23 cellular contexts compared by ENCODE assay signal in genomic region chr3:190012784-190013183, GRCh38.
DNase-seq lines count a peak whose midpoint lies in the region; ATAC-seq and TF ChIP-seq lines count a peak whose summit lies in the region.
"Had no signal": no experiment of that assay in that cellular context is flagged by ENCODE, and none has a peak within 500 bp of the region (broad histone marks: within the 10 kb centered on the region; RNA-seq: fewer than 3 reads in every experiment).

No MANE protein-coding gene starts in this region.

- H3K9me3 Mint-ChIP-seq in HFFc6, result no peaks in the 10 kb centered on the region
- H3K9me3 Mint-ChIP-seq: activated naive CD4-positive, alpha-beta T cell treated with anti-CD3 and anti-CD28 coated beads, Interleukin-2, amount 10 ng/mL, durations not matched to agents 7 days and 5 days; memory B cell had no signal

- H3K9ac ChIP-seq in SK-N-MC (ENCODE audit: insufficient read length), result no peak overlapping the region

- H3K4me1 Mint-ChIP-seq in HFFc6 (ENCODE audit: low read depth), result peaks cover 64% of the 10 kb centered on the region
- H3K4me1 Mint-ChIP-seq: activated naive CD4-positive, alpha-beta T cell treated with anti-CD3 and anti-CD28 coated beads, Interleukin-2, amount 10 ng/mL, durations not matched to agents 7 days and 5 days; memory B cell had no signal

- peak; percentile 35 for TF ChIP-seq CTCF in HFFc6 (IDR thresholded peaks at IDR 0.05)
- TF ChIP-seq CTCF in foreskin keratinocyte (conservative IDR thresholded peaks at IDR 0.05), result no peak

- H3K4me3 ChIP-seq in SK-N-MC, result peak overlapping the region; percentile 48; the same call in 1 of the 2 replicates
- H3K4me3 ChIP-seq: gastrocnemius medialis, skin epidermis, upper lobe of left lung had no signal

- H3K27me3 ChIP-seq in foreskin keratinocyte, result no peaks in the 10 kb centered on the region
- H3K27me3 ChIP-seq: brain microvascular endothelial cell, gastrocnemius medialis, upper lobe of left lung had no signal

- peak overlapping the region; percentile 62; the same call in 1 of the 2 replicates for H3K4me3 Mint-ChIP-seq in HFFc6
- H3K4me3 Mint-ChIP-seq: activated naive CD4-positive, alpha-beta T cell treated with anti-CD3 and anti-CD28 coated beads, Interleukin-2, amount 10 ng/mL, durations not matched to agents 7 days and 5 days; memory B cell had no signal

- H3K27me3 Mint-ChIP-seq in HFFc6 (ENCODE audit: insufficient read depth), result no peaks in the 10 kb centered on the region
- H3K27me3 Mint-ChIP-seq: memory B cell had no signal

- H3K36me3 ChIP-seq in SK-N-MC (ENCODE audit: insufficient read depth, low read length), result no peaks in the 10 kb centered on the region
- H3K36me3 ChIP-seq: brain microvascular endothelial cell, gastrocnemius medialis, upper lobe of left lung had no signal

- DNase-seq in HFFc6 (no peak), SK-N-MC (ENCODE audit: low read depth, low spot score) (no peak), foreskin keratinocyte (peak; percentile 51 to 73), renal cortical epithelial cell (ENCODE audit: low read depth) (peak; percentile 52), HPDE6-E6E7 (ENCODE audit: extremely low spot score) (no peak)
- DNase-seq: activated CD8-positive, alpha-beta memory T cell treated with anti-CD3 and anti-CD28 coated beads, Interleukin-2, amount 50 U/mL, for 4 hours; activated naive CD4-positive, alpha-beta T cell treated with anti-CD3 and anti-CD28 coated beads, Interleukin-2, amount 10 ng/mL, durations not matched to agents 7 days and 5 days; DND-41; effector memory CD4-positive, alpha-beta T cell; gastrocnemius medialis; NCI-H187; NCI-H526 treated with DMSO at 0.1 percent for 48 hours; nucleus accumbens; RPMI8226; stimulated activated naive CD4-positive, alpha-beta T cell; T-helper 2 cell; upper lobe of left lung had no signal

- no peaks in the 10 kb centered on the region for H3K9me3 ChIP-seq in SK-N-MC (ENCODE audit: low read depth, low read length)
- H3K9me3 ChIP-seq: gastrocnemius medialis, upper lobe of left lung had no signal

- peak overlapping the region; percentile 57 for H3K27ac Mint-ChIP-seq in HFFc6
- H3K27ac Mint-ChIP-seq: activated naive CD4-positive, alpha-beta T cell treated with anti-CD3 and anti-CD28 coated beads, Interleukin-2, amount 10 ng/mL, durations not matched to agents 7 days and 5 days; memory B cell had no signal

- H3K36me3 Mint-ChIP-seq in HFFc6 (ENCODE audit: low read depth), result peaks cover 5% of the 10 kb centered on the region; the same call in 1 of the 2 replicates
- H3K36me3 Mint-ChIP-seq: activated naive CD4-positive, alpha-beta T cell treated with anti-CD3 and anti-CD28 coated beads, Interleukin-2, amount 10 ng/mL, durations not matched to agents 7 days and 5 days; memory B cell had no signal

- H3K4me1 ChIP-seq in foreskin keratinocyte, result peaks cover 47% of the 10 kb centered on the region
- H3K4me1 ChIP-seq: gastrocnemius medialis had no signal

- ATAC-seq in foreskin keratinocyte (peak; percentile 72), HG02610 (IDR thresholded peaks at IDR 0.05; ENCODE audit: unreplicated experiment) (no peak), GM18873 (IDR thresholded peaks at IDR 0.05; ENCODE audit: low FRiP score, unreplicated experiment) (no peak), HG02981 (IDR thresholded peaks at IDR 0.05; ENCODE audit: unreplicated experiment) (no peak)
- ATAC-seq: gastrocnemius medialis had no signal

- H3K27ac ChIP-seq in SK-N-MC, result no peak overlapping the region; the same call in 1 of the 2 replicates
- H3K27ac ChIP-seq in foreskin keratinocyte, result peak overlapping the region; percentile 82
- H3K27ac ChIP-seq: gastrocnemius medialis, upper lobe of left lung had no signal

Comparison
In these comparisons a context has a peak if more than half of its experiments do, and no peak if none do; other contexts are left out.
1. DNase-seq: peak in foreskin keratinocyte (2 of 2) and renal cortical epithelial cell (single experiment); none in HFFc6 (single experiment), SK-N-MC (single experiment) and HPDE6-E6E7 (single experiment).